17 cellular contexts compared by ENCODE assay signal in genomic region chr18:44917184-44917864, GRCh38.
DNase-seq lines count a peak whose midpoint lies in the region; ATAC-seq, FAIRE-seq and TF ChIP-seq lines count a peak whose summit lies in the region.
"Had no signal": no experiment of that assay in that cellular context is flagged by ENCODE, and none has a peak within 500 bp of the region (broad histone marks: within the 10 kb centered on the region; RNA-seq: fewer than 3 reads in every experiment).

No MANE protein-coding gene starts in this region.

- H3K4me1 ChIP-seq in right cardiac atrium (ENCODE audit: control insufficient read depth, insufficient read depth, low read length) (peaks cover 8% of the 10 kb centered on the region), ovary (ENCODE audit: insufficient read depth) (peaks cover 20% of the 10 kb centered on the region), uterus (peaks cover 0 to 4% of the 10 kb centered on the region in 2 donors)

- no peak overlapping the region for H3K27ac ChIP-seq in right cardiac atrium (ENCODE audit: low read length)
- H3K27ac ChIP-seq in ovary, result no peak overlapping the region
- H3K27ac ChIP-seq in uterus, result peak overlapping the region; percentile 65 to 68
- H3K27ac ChIP-seq: 22Rv1 had no signal

- DNase-seq in NCI-H2107 treated with DMSO at 0.1 percent for 48 hours (lab: John Stamatoyannopoulos, UW; ENCODE audit: unreplicated experiment) (peak; percentile 25), NCI-H2107 (lab: John Stamatoyannopoulos, UW) (no peak), right cardiac atrium (peak in 1 of 3 donors; percentile 46), ovary (peak in 3 of 5 donors; percentile 26 to 41 (median 27)), uterus (no peak), GM19238 (ENCODE audit: insufficient read length, low spot score) (no peak), GM12891 (ENCODE audit: insufficient read length, low spot score) (no peak)
- no peak for DNase-seq in stimulated activated CD4-positive, alpha-beta T cell treated with anti-CD3 and anti-CD28 coated beads, Interleukin-4, amount 100 ng/mL, for 24 hours
- DNase-seq: activated CD4-positive, alpha-beta T cell treated with anti-CD3 and anti-CD28 coated beads, Interleukin-2, amount 50 U/mL, for 48 hours; amniotic stem cell; dermis blood vessel endothelial cell; EL; mammary epithelial cell; NCI-H2081 treated with DMSO at 0.1 percent for 48 hours had no signal

- intact Hi-C loops in right cardiac atrium (cut with DNase I), result no loop called here
- intact Hi-C loops in ovary (cut with DNase I), result no loop called here
- intact Hi-C loops in uterus (cut with DNase I; ENCODE audit: low total_unique reads), result no loop called here

- no peak for TF ChIP-seq EP300 in ovary (IDR thresholded peaks at IDR 0.05)

- peak; percentile 54 to 62 for ATAC-seq in right cardiac atrium
- ATAC-seq: GM12878 had no signal

- FAIRE-seq in GM12891 (lab: Jason Lieb, UNC), result no peak
- FAIRE-seq: GM12878, TTC549 had no signal

- 57% methylated on average over 5 of the region's 5 CpGs for WGBS in right cardiac atrium
- WGBS in ovary, 3 donors, result 21 to 33% (median 29%) methylated on average over 5 of the region's 5 CpGs

- H3K27me3 ChIP-seq in right cardiac atrium (ENCODE audit: control insufficient read depth, insufficient read depth) (no peaks in the 10 kb centered on the region), ovary (no peaks in the 10 kb centered on the region), uterus (no peaks in the 10 kb centered on the region)

- H3K36me3 ChIP-seq in ovary, result no peaks in the 10 kb centered on the region
- H3K36me3 ChIP-seq in uterus, result no peaks in the 10 kb centered on the region

- H3K4me3 ChIP-seq in right cardiac atrium (ENCODE audit: low read length), result no peak overlapping the region
- no peak overlapping the region for H3K4me3 ChIP-seq in ovary
- H3K4me3 ChIP-seq in uterus, result no peak overlapping the region
- H3K4me3 ChIP-seq: GM12878 had no signal

- TF ChIP-seq POLR2A in ovary (IDR thresholded peaks at IDR 0.05) (no peak), uterus (IDR thresholded peaks at IDR 0.05) (no peak), GM12891 (IDR thresholded peaks at IDR 0.05; ENCODE audit: low read depth, low read length) (no peak)

- TF ChIP-seq CTCF in ovary (IDR thresholded peaks at IDR 0.05) (no peak), uterus (IDR thresholded peaks at IDR 0.05) (no peak)

- no peaks in the 10 kb centered on the region for H3K9me3 ChIP-seq in right cardiac atrium (ENCODE audit: control insufficient read depth, low read length)
- no peaks in the 10 kb centered on the region for H3K9me3 ChIP-seq in ovary
- H3K9me3 ChIP-seq in uterus, result no peaks in the 10 kb centered on the region

TF ChIP-seq in GM12891, 5 proteins besides CTCF, POLR2A, EP300 and RAD21:
- TF ChIP-seq TAF1 (IDR thresholded peaks at IDR 0.05; ENCODE audit: low read depth, low read length) (no peak), PAX5 (IDR thresholded peaks at IDR 0.05; ENCODE audit: insufficient read depth, low read length, severe bottlenecking) (no peak), POLR2AphosphoS5 (IDR thresholded peaks at IDR 0.05; ENCODE audit: low read depth, low read length) (no peak), POU2F2 (IDR thresholded peaks at IDR 0.05; ENCODE audit: low read depth, low read length) (no peak), SPI1 (IDR thresholded peaks at IDR 0.05; ENCODE audit: low read depth, low read length) (no peak)

Comparison
In these comparisons a context has a peak if more than half of its experiments do, and no peak if none do; other contexts are left out.
1. DNase-seq: peak in NCI-H2107 treated with DMSO at 0.1 percent for 48 hours (single experiment) and ovary (3 of 5); none in NCI-H2107 (single experiment), uterus (0 of 2), stimulated activated CD4-positive, alpha-beta T cell treated with anti-CD3 and anti-CD28 coated beads, Interleukin-4, amount 100 ng/mL, for 24 hours (single experiment), GM19238 (single experiment) and GM12891 (single experiment).
2. H3K27ac ChIP-seq: peak in uterus (2 of 2); none in right cardiac atrium (single experiment) and ovary (0 of 2).